ENCODE assay signal across 1 cellular context in genomic region chr12:27179399-27180214, GRCh38.
TF ChIP-seq lines count a peak whose summit lies in the region.

No MANE protein-coding gene starts in this region.

TF ChIP-seq in GM12878, 131 proteins besides CTCF, POLR2A, EP300 and RAD21 (continued from another document and continues in another):
- TF ChIP-seq DPF2 (IDR thresholded peaks at IDR 0.05) (peak; percentile 59; the same call in 1 of the 2 replicates), MLLT1 (IDR thresholded peaks at IDR 0.05) (peak; percentile 94), CREB1 (IDR thresholded peaks at IDR 0.05; ENCODE audit: low read depth) (peak; percentile 86), CBX3 (IDR thresholded peaks at IDR 0.05; ENCODE audit: borderline replicate concordance, low read depth) (no peak), JUND (IDR thresholded peaks at IDR 0.05; ENCODE audit: low read depth, low read length) (peak; percentile 90), YY1 (IDR thresholded peaks at IDR 0.05; ENCODE audit: low read depth, low read length) (no peak), SPI1 (IDR thresholded peaks at IDR 0.05; ENCODE audit: borderline replicate concordance, insufficient read depth, low read depth, low read length) (no peak), RFX5 (IDR thresholded peaks at IDR 0.05; ENCODE audit: low read depth, low read length) (no peak), ASH2L (IDR thresholded peaks at IDR 0.05; ENCODE audit: borderline replicate concordance, low read depth) (no peak), YBX1 (IDR thresholded peaks at IDR 0.05) (no peak), GABPA (IDR thresholded peaks at IDR 0.05; ENCODE audit: low read depth) (0 out of 2 replicates have a peak, but pooled peaks have one; percentile 62), CBX5 (IDR thresholded peaks at IDR 0.05; ENCODE audit: low read depth) (no peak), EGR1 (IDR thresholded peaks at IDR 0.05; ENCODE audit: borderline replicate concordance in 1 of 2, low read depth in 2 of 2, low read length in 2 of 2) (no peak), HSF1 (IDR thresholded peaks at IDR 0.05; ENCODE audit: low read depth, low read length) (no peak), FOXM1 (IDR thresholded peaks at IDR 0.05; ENCODE audit: low read depth, low read length) (peak; percentile 89; the same call in 1 of the 2 replicates), ATF3 (IDR thresholded peaks at IDR 0.05; ENCODE audit: borderline replicate concordance, extremely low read depth, low read depth, low read length) (no peak; the same call in 1 of the 2 replicates), TCF7 (IDR thresholded peaks at IDR 0.05; ENCODE audit: borderline replicate concordance) (peak; percentile 58), ZBTB11 (CRISPR knock-in tag; IDR thresholded peaks at IDR 0.05) (no peak), TBL1XR1 (IDR thresholded peaks at IDR 0.05; ENCODE audit: low read depth, low read length) (no peak), ZBTB40 (IDR thresholded peaks at IDR 0.05; ENCODE audit: borderline replicate concordance) (peak; percentile 39; the same call in 1 of the 2 replicates), NBN (IDR thresholded peaks at IDR 0.05) (peak; percentile 86), MAX (IDR thresholded peaks at IDR 0.05; ENCODE audit: low read depth, low read length) (no peak), BCL3 (IDR thresholded peaks at IDR 0.05; ENCODE audit: borderline replicate concordance, insufficient read depth, low read depth, low read length, poor library complexity, severe bottlenecking) (peak; percentile 64), SRF (IDR thresholded peaks at IDR 0.05; ENCODE audit: low read depth in 2 of 2, low read length in 2 of 2) (peak; percentile 84 to 96), ZNF217 (IDR thresholded peaks at IDR 0.05) (no peak), SMC3 (IDR thresholded peaks at IDR 0.05; ENCODE audit: borderline replicate concordance, low read length) (peak; percentile 1; the same call in 1 of the 2 replicates), TARDBP (IDR thresholded peaks at IDR 0.05; ENCODE audit: borderline replicate concordance) (no peak), NR2C2 (IDR thresholded peaks at IDR 0.05; ENCODE audit: borderline replicate concordance, control insufficient read depth, insufficient read length, low read depth) (no peak), ZNF274 (IDR thresholded peaks at IDR 0.05; ENCODE audit: insufficient read depth, insufficient read length) (no peak), CUX1 (IDR thresholded peaks at IDR 0.05; ENCODE audit: insufficient replicate concordance, low read depth, low read length) (peak; percentile 72), ZBTB33 (IDR thresholded peaks at IDR 0.05) (peak; percentile 33; the same call in 1 of the 2 replicates), RBBP5 (conservative IDR thresholded peaks at IDR 0.05) (no peak), IRF5 (IDR thresholded peaks at IDR 0.05; ENCODE audit: borderline replicate concordance) (no peak), MYB (IDR thresholded peaks at IDR 0.05; ENCODE audit: borderline replicate concordance, low read depth, low read length) (no peak), RB1 (IDR thresholded peaks at IDR 0.05; ENCODE audit: borderline replicate concordance) (no peak), CEBPB (IDR thresholded peaks at IDR 0.05; ENCODE audit: borderline replicate concordance in 1 of 2, low read depth in 2 of 2, low read length in 2 of 2) (peak in 1 of 2 experiments; percentile 95; a peak in 1 of 4 replicates), PAX8 (IDR thresholded peaks at IDR 0.05) (no peak)
